ENCODE assay signal across 11 cellular contexts in genomic region chr20:6127825-6128224, GRCh38.
"Had no signal": no experiment of that assay in that cellular context is flagged by ENCODE, and none has a peak within 500 bp of the region (broad histone marks: within the 10 kb centered on the region; RNA-seq: fewer than 3 reads in every experiment).

No MANE protein-coding gene starts in this region.

- ATAC-seq: GM23338, HCT116 had no signal

- H2AFZ ChIP-seq: GM23248, GM23338 had no signal

- DNase-seq: GM23248, GOT3, H7, H9, HCEC 1CT, HFFc6 had no signal

- FAIRE-seq: H1, H54 had no signal

- H3K4me2 ChIP-seq: GM23338 had no signal

- H3K36me3 ChIP-seq: HAP-1 had no signal

- H3K27ac ChIP-seq: GM23248 had no signal

- H3K9ac ChIP-seq: GM23248 had no signal

- H3K4me3 ChIP-seq: GM23248, GM23338, HAP-1 had no signal

- H3K9me3 ChIP-seq: HAP-1 had no signal
